Comparison of ENCODE assay signal across 8 cellular contexts in genomic region chr3:69082805-69083204, GRCh38. TPM values are rescaled to one million over a fixed set of nuclear protein-coding genes. Genes with fewer than 3 reads are reported as not detected.
DNase-seq lines count a peak whose midpoint lies in the region; ATAC-seq, FAIRE-seq and TF ChIP-seq lines count a peak whose summit lies in the region.

No MANE protein-coding gene starts in this region.

- TF ChIP-seq CTCF in KMS-11 (conservative IDR thresholded peaks at IDR 0.05; ENCODE audit: low read depth, low read length) (no peak), endothelial cell of umbilical vein (IDR thresholded peaks at IDR 0.05; ENCODE audit: extremely low read depth in 1 of 2, insufficient read depth in 1 of 2, low read depth in 1 of 2, low read length in 2 of 2) (no peak)

- H3K27ac ChIP-seq in KMS-11 (peak overlapping the region; percentile 78), endothelial cell of umbilical vein (ENCODE audit: insufficient read depth, low read depth, low read length) (peak overlapping the region; percentile 49)

- no peaks in the 10 kb centered on the region for H3K27me3 Mint-ChIP-seq in activated CD4-positive, alpha-beta T cell treated with anti-CD3 and anti-CD28 coated beads, Interleukin-2, amount 10 ng/mL, durations not matched to agents 7 days and 5 days

- no peak for FAIRE-seq in endothelial cell of umbilical vein (lab: Jason Lieb, UNC)

- H3K27ac Mint-ChIP-seq in activated CD4-positive, alpha-beta T cell treated with anti-CD3 and anti-CD28 coated beads, Interleukin-2, amount 10 ng/mL, durations not matched to agents 7 days and 5 days, result peak overlapping the region; percentile 90

- peaks cover 26% of the 10 kb centered on the region for H3K36me3 Mint-ChIP-seq in activated CD4-positive, alpha-beta T cell treated with anti-CD3 and anti-CD28 coated beads, Interleukin-2, amount 10 ng/mL, durations not matched to agents 7 days and 5 days (ENCODE audit: low read depth)

- H3K4me3 ChIP-seq in KMS-11 (IDR thresholded peaks at IDR 0.05; ENCODE audit: insufficient read depth, low read depth, low read length) (no peak overlapping the region), endothelial cell of umbilical vein (replicated peaks in 1 of 3; ENCODE audit: insufficient read depth in 1 of 3, low read depth in 1 of 3, low read length in 3 of 3) (no peak overlapping the region), skeletal muscle satellite cell (ENCODE audit: low read length) (no peak overlapping the region)

- H3K4me1 ChIP-seq in KMS-11 (ENCODE audit: low read depth, poor library complexity, severe bottlenecking), result peaks cover 64% of the 10 kb centered on the region
- peaks cover 70% of the 10 kb centered on the region for H3K4me1 ChIP-seq in endothelial cell of umbilical vein (ENCODE audit: control insufficient read depth, extremely low read depth, insufficient read depth, low read length)
- H3K4me1 ChIP-seq in skeletal muscle satellite cell (ENCODE audit: control insufficient read depth, insufficient read depth, low read length), result peaks cover 64% of the 10 kb centered on the region

- peaks cover 55% of the 10 kb centered on the region for H3K79me2 ChIP-seq in KMS-11 (ENCODE audit: insufficient read depth, low read depth)
- peaks cover 45% of the 10 kb centered on the region for H3K79me2 ChIP-seq in endothelial cell of umbilical vein (ENCODE audit: control insufficient read depth, insufficient read depth, low read length)

- peaks cover 61% of the 10 kb centered on the region for H3K4me1 Mint-ChIP-seq in activated CD4-positive, alpha-beta T cell treated with anti-CD3 and anti-CD28 coated beads, Interleukin-2, amount 10 ng/mL, durations not matched to agents 7 days and 5 days

- H3K27me3 ChIP-seq in KMS-11 (ENCODE audit: insufficient read depth, low read depth) (no peaks in the 10 kb centered on the region), endothelial cell of umbilical vein (ENCODE audit: control insufficient read depth in 2 of 2, insufficient read depth in 2 of 2, low read length in 2 of 2) (no peaks in the 10 kb centered on the region), skeletal muscle satellite cell (ENCODE audit: control insufficient read depth, insufficient read depth, low read length) (no peaks in the 10 kb centered on the region)

- no peaks in the 10 kb centered on the region for H3K9me3 Mint-ChIP-seq in activated CD4-positive, alpha-beta T cell treated with anti-CD3 and anti-CD28 coated beads, Interleukin-2, amount 10 ng/mL, durations not matched to agents 7 days and 5 days

- CTCF ChIA-PET in activated CD4-positive, alpha-beta T cell treated with anti-CD3 and anti-CD28 coated beads, Interleukin-2, amount 10 ng/mL, durations not matched to agents 7 days and 5 days (lab: Charles Lee), result interaction anchor here (0.6 to 1.6 kb wide), 8 partner anchors 10 to 295 kb away, joined by 3 to 7 read pairs (median 4); partner anchors contain the start of gene EOGT
- CTCF ChIA-PET in endothelial cell of umbilical vein (lab: Charles Lee), result no interaction called here

- H4K20me1 ChIP-seq in KMS-11 (ENCODE audit: insufficient read depth) (no peaks in the 10 kb centered on the region), endothelial cell of umbilical vein (replicated peaks; ENCODE audit: control insufficient read depth, extremely low read depth, insufficient read depth, low read length) (no peaks in the 10 kb centered on the region)

- no peak overlapping the region for H2AFZ ChIP-seq in KMS-11 (ENCODE audit: low read depth)
- H2AFZ ChIP-seq in endothelial cell of umbilical vein (ENCODE audit: low read depth, low read length), result no peak overlapping the region

- H3K4me3 Mint-ChIP-seq in activated CD4-positive, alpha-beta T cell treated with anti-CD3 and anti-CD28 coated beads, Interleukin-2, amount 10 ng/mL, durations not matched to agents 7 days and 5 days, result peak overlapping the region; percentile 56

- TF ChIP-seq POLR2A in endothelial cell of umbilical vein (IDR thresholded peaks at IDR 0.05; ENCODE audit: low read depth, low read length), result no peak

- no TSS peak for BruUV-seq in endothelial cell of umbilical vein (replicated peaks; lab: Mats Ljungman, UMichigan)

- intact Hi-C loops in endothelial cell of umbilical vein (cut with micrococcal nuclease), result loop anchor here (2.0 kb wide), 1 partner anchor 50 kb away; no protein-coding TSS in a partner anchor

- H3K9me1 ChIP-seq in endothelial cell of umbilical vein (replicated peaks; ENCODE audit: control insufficient read depth, extremely low read depth, insufficient read depth, low read length), result no peaks in the 10 kb centered on the region

- POLR2A ChIA-PET in activated CD4-positive, alpha-beta T cell treated with anti-CD3 and anti-CD28 coated beads, Interleukin-2, amount 10 ng/mL, durations not matched to agents 7 days and 5 days (lab: Charles Lee), result interaction anchor here (1.9 kb wide), 1 partner anchor 9 kb away, joined by 10 read pairs; no protein-coding TSS in a partner anchor
- POLR2A ChIA-PET in endothelial cell of umbilical vein (lab: Charles Lee), result no interaction called here

- no peaks in the 10 kb centered on the region for H3K36me3 ChIP-seq in KMS-11 (ENCODE audit: insufficient read depth)
- no peaks in the 10 kb centered on the region for H3K36me3 ChIP-seq in endothelial cell of umbilical vein (ENCODE audit: control insufficient read depth in 2 of 2, extremely low read depth in 1 of 2, insufficient read depth in 2 of 2, low read length in 2 of 2)
- no peaks in the 10 kb centered on the region for H3K36me3 ChIP-seq in skeletal muscle satellite cell (ENCODE audit: insufficient read depth, low read length)

- dilution Hi-C loops in endothelial cell of umbilical vein (cut with MboI; ENCODE audit: extremely low pct_ligation_motif_present, low sequenced_read_pairs), result no loop called here

- H3K4me2 ChIP-seq in KMS-11 (peak overlapping the region; percentile 92), endothelial cell of umbilical vein (ENCODE audit: insufficient read depth, low read length) (peak overlapping the region; percentile 80), skeletal muscle satellite cell (ENCODE audit: low read length) (peak overlapping the region; percentile 86)

- DNase-seq in GDM1 (lab: John Stamatoyannopoulos, UW) (peak; percentile 68), endothelial cell of umbilical vein (ENCODE audit: low read depth, low spot score) (peak; percentile 71), HT-29 (ENCODE audit: low spot score) (no peak), mesenteric fat pad (ENCODE audit: low spot score) (no peak)
- DNase-seq in activated CD4-positive, alpha-beta T cell treated with anti-CD3 and anti-CD28 coated beads, Interleukin-2, amount 10 ng/mL, durations not matched to agents 7 days and 5 days, result peak; percentile 55

- peak overlapping the region; percentile 20; the same call in 1 of the 2 replicates for H3K9ac ChIP-seq in KMS-11
- peak overlapping the region; percentile 40 for H3K9ac ChIP-seq in endothelial cell of umbilical vein (replicated peaks; ENCODE audit: extremely low read depth, insufficient read depth, low read length)
- H3K9ac ChIP-seq in skeletal muscle satellite cell (ENCODE audit: low read depth, low read length), result peak overlapping the region; percentile 46

- ATAC-seq in GM21526 (IDR thresholded peaks at IDR 0.05; ENCODE audit: low FRiP score, unreplicated experiment), result peak; percentile 42

- H3K9me3 ChIP-seq in endothelial cell of umbilical vein (replicated peaks; ENCODE audit: control insufficient read depth, insufficient read depth, low read length), result no peaks in the 10 kb centered on the region
- H3K9me3 ChIP-seq in skeletal muscle satellite cell (replicated peaks; ENCODE audit: low read length), result no peaks in the 10 kb centered on the region

RNA-seq across cellular contexts. Expression of gene ARL6IP5, which starts 1.9 kb away (rescaled TPM):
- total RNA-seq in activated CD4-positive, alpha-beta T cell treated with anti-CD3 and anti-CD28 coated beads, Interleukin-2, amount 10 ng/mL, durations not matched to agents 7 days and 5 days, result 100 to 1,000 TPM; 154 to 156 TPM
- total RNA-seq in endothelial cell of umbilical vein (111 and 116 TPM in 2 replicates), mesenteric fat pad (200 TPM)
- 96.9 and 129 TPM in 2 replicates for polyA plus RNA-seq in endothelial cell of umbilical vein
- 96.6 and 110 TPM in 2 replicates for polyA plus RNA-seq in endothelial cell of umbilical vein (2011; cell fraction: cytosol; rRNA removed)
- 37.5 and 46.6 TPM in 2 replicates for polyA plus RNA-seq in endothelial cell of umbilical vein (2011; cell fraction: nucleus; rRNA removed)
- polyA plus RNA-seq in endothelial cell of umbilical vein (2012), result 117 and 149 TPM in 2 replicates
- polyA minus RNA-seq in endothelial cell of umbilical vein, result 181 and 225 TPM in 2 replicates
- 26.9 TPM for polyA minus RNA-seq in endothelial cell of umbilical vein (2011; cell fraction: cytosol; rRNA and poly(A)+ RNA removed)
- polyA minus RNA-seq in endothelial cell of umbilical vein (2011; cell fraction: nucleus; rRNA and poly(A)+ RNA removed), result 22.4 and 29.2 TPM in 2 replicates
- total RNA-seq in skeletal muscle satellite cell (2012; rRNA removed), result 69.2 and 73.0 TPM in 2 replicates
- total RNA-seq in HT-29 (2014; rRNA removed; shearing (Covaris generic)), result 29.9 and 46.3 TPM in 2 replicates

RNA-seq across cellular contexts. Expression of gene UBA3, which starts 2.6 kb away (rescaled TPM):
- total RNA-seq in activated CD4-positive, alpha-beta T cell treated with anti-CD3 and anti-CD28 coated beads, Interleukin-2, amount 10 ng/mL, durations not matched to agents 7 days and 5 days, result 10 to 100 TPM; 81.1 to 88.9 TPM
- 81.6 and 84.6 TPM in 2 replicates for total RNA-seq in endothelial cell of umbilical vein
- polyA plus RNA-seq in endothelial cell of umbilical vein, result 30.9 and 39.4 TPM in 2 replicates
- 52.4 and 54.6 TPM in 2 replicates for polyA plus RNA-seq in endothelial cell of umbilical vein (2011; cell fraction: cytosol; rRNA removed)
- 113 and 114 TPM in 2 replicates for polyA plus RNA-seq in endothelial cell of umbilical vein (2011; cell fraction: nucleus; rRNA removed)
- 40.4 and 79.9 TPM in 2 replicates for polyA plus RNA-seq in endothelial cell of umbilical vein (2012)
- 52.9 and 69.9 TPM in 2 replicates for polyA minus RNA-seq in endothelial cell of umbilical vein
- polyA minus RNA-seq in endothelial cell of umbilical vein (2011; cell fraction: cytosol; rRNA and poly(A)+ RNA removed), result 16.2 TPM
- polyA minus RNA-seq in endothelial cell of umbilical vein (2011; cell fraction: nucleus; rRNA and poly(A)+ RNA removed), result 44.4 and 49.2 TPM in 2 replicates
- total RNA-seq in skeletal muscle satellite cell (2012; rRNA removed), result 44.1 and 56.8 TPM in 2 replicates
- total RNA-seq in HT-29 (2014; rRNA removed; shearing (Covaris generic)), result 30.5 and 34.4 TPM in 2 replicates
- 54.3 TPM for total RNA-seq in mesenteric fat pad

RNA-seq across cellular contexts. Expression of gene TMF1, which starts 30.7 kb away (rescaled TPM):
- total RNA-seq in activated CD4-positive, alpha-beta T cell treated with anti-CD3 and anti-CD28 coated beads, Interleukin-2, amount 10 ng/mL, durations not matched to agents 7 days and 5 days, result 10 to 100 TPM; 43.0 to 43.5 TPM
- total RNA-seq in endothelial cell of umbilical vein (32.3 and 32.7 TPM in 2 replicates), mesenteric fat pad (32.9 TPM)
- 2.5 and 3.7 TPM in 2 replicates for polyA plus RNA-seq in endothelial cell of umbilical vein
- 6.2 and 12.1 TPM in 2 replicates for polyA plus RNA-seq in endothelial cell of umbilical vein (2011; cell fraction: cytosol; rRNA removed)
- polyA plus RNA-seq in endothelial cell of umbilical vein (2011; cell fraction: nucleus; rRNA removed), result 14.6 and 15.1 TPM in 2 replicates
- polyA plus RNA-seq in endothelial cell of umbilical vein (2012), result 19.0 and 22.9 TPM in 2 replicates
- polyA minus RNA-seq in endothelial cell of umbilical vein, result 30.1 and 43.0 TPM in 2 replicates
- polyA minus RNA-seq in endothelial cell of umbilical vein (2011; cell fraction: cytosol; rRNA and poly(A)+ RNA removed), result 11.9 TPM
- 31.1 and 41.4 TPM in 2 replicates for polyA minus RNA-seq in endothelial cell of umbilical vein (2011; cell fraction: nucleus; rRNA and poly(A)+ RNA removed)
- 28.8 and 32.2 TPM in 2 replicates for total RNA-seq in skeletal muscle satellite cell (2012; rRNA removed)
- total RNA-seq in HT-29 (2014; rRNA removed; shearing (Covaris generic)), result 8.5 and 9.9 TPM in 2 replicates

RNA-seq across cellular contexts. Expression of gene LMOD3, which starts 39.6 kb away (rescaled TPM):
- not detected for total RNA-seq in activated CD4-positive, alpha-beta T cell treated with anti-CD3 and anti-CD28 coated beads, Interleukin-2, amount 10 ng/mL, durations not matched to agents 7 days and 5 days
- not detected in 2 replicates for total RNA-seq in endothelial cell of umbilical vein
- not detected in 2 replicates for polyA plus RNA-seq in endothelial cell of umbilical vein
- not detected in 2 replicates for polyA plus RNA-seq in endothelial cell of umbilical vein (2011; cell fraction: cytosol; rRNA removed)
- not detected in 2 replicates for polyA plus RNA-seq in endothelial cell of umbilical vein (2011; cell fraction: nucleus; rRNA removed)
- polyA plus RNA-seq in endothelial cell of umbilical vein (2012), result 0.04 and 0.05 TPM in 2 replicates
- polyA minus RNA-seq in endothelial cell of umbilical vein, result not detected in 2 replicates
- not detected for polyA minus RNA-seq in endothelial cell of umbilical vein (2011; cell fraction: cytosol; rRNA and poly(A)+ RNA removed)
- not detected in 2 replicates for polyA minus RNA-seq in endothelial cell of umbilical vein (2011; cell fraction: nucleus; rRNA and poly(A)+ RNA removed)
- 0.25 and 0.66 TPM in 2 replicates for total RNA-seq in skeletal muscle satellite cell (2012; rRNA removed)
- total RNA-seq in HT-29 (2014; rRNA removed; shearing (Covaris generic)), result 0.10 and 0.15 TPM in 2 replicates
- total RNA-seq in mesenteric fat pad, result 0.10 TPM

Comparison
In these comparisons a context has a peak if more than half of its experiments do, and no peak if none do; other contexts are left out.
1. DNase-seq: peak in GDM1 (single experiment), activated CD4-positive, alpha-beta T cell treated with anti-CD3 and anti-CD28 coated beads, Interleukin-2, amount 10 ng/mL, durations not matched to agents 7 days and 5 days (single experiment) and endothelial cell of umbilical vein (single experiment); none in HT-29 (single experiment) and mesenteric fat pad (single experiment).
2. Peak in every context shown above with its lines, with median percentiles within 50 percentile points of each other: H3K4me2 ChIP-seq and H3K9ac ChIP-seq.